8 cellular contexts compared by ENCODE assay signal in genomic region chr16:10871157-10871991, GRCh38. TPM values are rescaled to one million over a fixed set of nuclear protein-coding genes. Genes with fewer than 3 reads are reported as not detected.
DNase-seq lines count a peak whose midpoint lies in the region; ATAC-seq and TF ChIP-seq lines count a peak whose summit lies in the region.

No MANE protein-coding gene starts in this region.

- peaks cover 32% of the 10 kb centered on the region for H3K4me1 Mint-ChIP-seq in CD4-positive, alpha-beta T cell (ENCODE audit: low read depth)

- peaks cover 5% of the 10 kb centered on the region for H3K27me3 ChIP-seq in CD4-positive, alpha-beta T cell (ENCODE audit: control insufficient read depth, insufficient read depth, low read length)
- H3K27me3 ChIP-seq in esophagus muscularis mucosa: peaks cover 0 to 37% (median 3%) of the 10 kb centered on the region in 4 donors
- H3K27me3 ChIP-seq in gastrocnemius medialis: peaks cover 0 to under 1% (median 0%) of the 10 kb centered on the region in 3 donors

- H3K27ac ChIP-seq in CD4-positive, alpha-beta T cell (ENCODE audit: low read depth, low read length): no peak overlapping the region
- H3K27ac ChIP-seq in esophagus muscularis mucosa (replicated peaks in 1 of 4): peak overlapping the region in 3 of 4 donors; percentile 35 to 62 (median 41)
- peak overlapping the region; percentile 29 to 58 (median 46) for H3K27ac ChIP-seq in gastrocnemius medialis

- ATAC-seq in CD4-positive, alpha-beta T cell (ENCODE audit: poor library complexity): peak; percentile 56
- ATAC-seq in GM19452 (IDR thresholded peaks at IDR 0.05; ENCODE audit: unreplicated experiment) (peak; percentile 59), gastrocnemius medialis (peak in 1 of 2 donors; percentile 48)

- in situ Hi-C loops in gastrocnemius medialis (cut with MboI; ENCODE audit: low sequenced_read_pairs in 4 of 4): no loop called here

- no peak overlapping the region for H3K4me3 Mint-ChIP-seq in CD4-positive, alpha-beta T cell

- TF ChIP-seq POLR2A in esophagus muscularis mucosa (IDR thresholded peaks at IDR 0.05; ENCODE audit: low read depth): no peak
- TF ChIP-seq POLR2A in gastrocnemius medialis (IDR thresholded peaks at IDR 0.05): no peak

- intact Hi-C loops in CD4-positive, alpha-beta T cell (cut with DNase I, micrococcal nuclease): no loop called here
- intact Hi-C loops in esophagus muscularis mucosa (cut with DNase I): no loop called here
- intact Hi-C loops in gastrocnemius medialis (cut with DNase I; ENCODE audit: low total_unique reads): no loop called here

- TF ChIP-seq CTCF in CD4-positive, alpha-beta T cell (IDR thresholded peaks at IDR 0.05): no peak
- TF ChIP-seq CTCF in esophagus muscularis mucosa (IDR thresholded peaks at IDR 0.05) (no peak), gastrocnemius medialis (IDR thresholded peaks at IDR 0.05 in 4 of 5, conservative IDR thresholded peaks at IDR 0.05 in 1 of 5) (no peak)

- H3K36me3 Mint-ChIP-seq in CD4-positive, alpha-beta T cell (ENCODE audit: low read depth): no peaks in the 10 kb centered on the region

- H3K9me3 ChIP-seq in CD4-positive, alpha-beta T cell (ENCODE audit: control insufficient read depth, low read length): no peaks in the 10 kb centered on the region
- H3K9me3 ChIP-seq in esophagus muscularis mucosa: no peaks in the 10 kb centered on the region
- no peaks in the 10 kb centered on the region for H3K9me3 ChIP-seq in gastrocnemius medialis

- peaks cover 39% of the 10 kb centered on the region for H3K27me3 Mint-ChIP-seq in CD4-positive, alpha-beta T cell

- CTCF ChIA-PET in CD4-positive, alpha-beta T cell (lab: Charles Lee): no interaction called here

- no peaks in the 10 kb centered on the region for H3K36me3 ChIP-seq in esophagus muscularis mucosa
- H3K36me3 ChIP-seq in gastrocnemius medialis: no peaks in the 10 kb centered on the region

- no peaks in the 10 kb centered on the region for H3K9me3 Mint-ChIP-seq in CD4-positive, alpha-beta T cell

- H3K4me1 ChIP-seq in esophagus muscularis mucosa (peaks cover 9 to 50% (median 35%) of the 10 kb centered on the region in 4 donors), gastrocnemius medialis (peaks cover 5 to 6% of the 10 kb centered on the region in 2 donors)

- no peak overlapping the region for H3K4me3 ChIP-seq in esophagus muscularis mucosa
- H3K4me3 ChIP-seq in gastrocnemius medialis: no peak overlapping the region

- no peak overlapping the region for H3K27ac Mint-ChIP-seq in CD4-positive, alpha-beta T cell

- POLR2A ChIA-PET in CD4-positive, alpha-beta T cell (lab: Charles Lee): no interaction called here

- TF ChIP-seq EP300 in esophagus muscularis mucosa (IDR thresholded peaks at IDR 0.05): no peak

- WGBS in esophagus muscularis mucosa: 24% methylated on average over 10 of the region's 10 CpGs

- peak in 1 of 10 experiments; percentile 2 for DNase-seq in CD4-positive, alpha-beta T cell
- DNase-seq in HS-5 (ENCODE audit: low read depth): peak; percentile 95
- peak; percentile 73 for DNase-seq in UCSD-AML1 (lab: John Stamatoyannopoulos, UW; ENCODE audit: unreplicated experiment)
- no peak for DNase-seq in esophagus muscularis mucosa (ENCODE audit: extremely low spot score)
- DNase-seq in gastrocnemius medialis: no peak
- DNase-seq in D341Med (ENCODE audit: low spot score): no peak
- no peak for DNase-seq in COLO668 (lab: John Stamatoyannopoulos, UW; ENCODE audit: unreplicated experiment)

RNA-seq across cellular contexts. Expression of gene CIITA, which starts 5.6 kb away (rescaled TPM):
- total RNA-seq in CD4-positive, alpha-beta T cell: 1 to 10 TPM; 2.4 to 3.0 TPM
- 10 to 100 TPM in 1 of 4 donors, 1 to 10 TPM in 3; 6.8 to 11.2 (median 8.9) TPM for total RNA-seq in esophagus muscularis mucosa
- 1 to 10 TPM; 2.3 to 9.1 (median 5.1) TPM for total RNA-seq in gastrocnemius medialis

RNA-seq across cellular contexts. Expression of gene TVP23A, which starts 52.8 kb away (rescaled TPM):
- total RNA-seq in CD4-positive, alpha-beta T cell: not detected
- total RNA-seq in esophagus muscularis mucosa (1 to 10 TPM in 1 of 4 donors, under 1 TPM in 2, not detected in 1; 0.42 to 1.2 (median 0.80) TPM), gastrocnemius medialis (not detected)

Comparison
In these comparisons a context has a peak if more than half of its experiments do, and no peak if none do; other contexts are left out.
1. DNase-seq: peak in HS-5 (single experiment) and UCSD-AML1 (single experiment); none in esophagus muscularis mucosa (single experiment), gastrocnemius medialis (0 of 2), D341Med (single experiment) and COLO668 (single experiment).